ENCODE assay signal across 21 cellular contexts in genomic region chr12:64999157-64999425, GRCh38.
A peak's percentile ranks its signal among the peaks of the same experiment; 100 is the strongest.
DNase-seq lines count a peak whose midpoint lies in the region; ATAC-seq and TF ChIP-seq lines count a peak whose summit lies in the region.
"Had no signal": no experiment of that assay in that cellular context is flagged by ENCODE, and none has a peak within 500 bp of the region (broad histone marks: within the 10 kb centered on the region; RNA-seq: fewer than 3 reads in every experiment).

No MANE protein-coding gene starts in this region.

- no peak overlapping the region for H3K23ac ChIP-seq in mesenchymal stem cell (ENCODE audit: low read length in 2 of 2)

- no peaks in the 10 kb centered on the region for H3K79me1 ChIP-seq in mesenchymal stem cell (replicated peaks; ENCODE audit: low read length, poor library complexity, severe bottlenecking)

- TF ChIP-seq CTCF in right atrium auricular region (IDR thresholded peaks at IDR 0.05): no peak
- TF ChIP-seq CTCF in upper lobe of right lung (IDR thresholded peaks at IDR 0.05): no peak
- TF ChIP-seq CTCF in BE2C (IDR thresholded peaks at IDR 0.05; ENCODE audit: low read depth, low read length): no peak

- H2BK120ac ChIP-seq in mesenchymal stem cell (ENCODE audit: low read depth, low read length): no peak overlapping the region

- WGBS in mesenchymal stem cell: 45% methylated on average over 1 of the region's 1 CpG

- H3K4me3 ChIP-seq in right atrium auricular region: no peak overlapping the region
- no peak overlapping the region for H3K4me3 ChIP-seq in mesenchymal stem cell (ENCODE audit: insufficient read depth in 1 of 2, low read depth in 1 of 2, low read length in 2 of 2)
- no peak overlapping the region for H3K4me3 ChIP-seq in upper lobe of right lung
- H3K4me3 ChIP-seq in BE2C (ENCODE audit: low read depth, low read length): no peak overlapping the region

- intact Hi-C loops in Right ventricle myocardium inferior (cut with DNase I) (no loop called here), upper lobe of right lung (cut with DNase I) (no loop called here)

- H3K4ac ChIP-seq in mesenchymal stem cell (ENCODE audit: low read depth in 1 of 2, low read length in 2 of 2): no peak overlapping the region

- H3K27ac ChIP-seq in right atrium auricular region (no peak overlapping the region), caudate nucleus (ENCODE audit: low read depth, low read length) (peak overlapping the region; percentile 37), mesenchymal stem cell (ENCODE audit: low read length, poor library complexity, severe bottlenecking) (no peak overlapping the region), upper lobe of right lung (no peak overlapping the region)

- no peak overlapping the region for H2AK5ac ChIP-seq in mesenchymal stem cell (ENCODE audit: low read length, severe bottlenecking)

- no peak overlapping the region for H4K8ac ChIP-seq in mesenchymal stem cell (ENCODE audit: low read length)

- no peaks in the 10 kb centered on the region for H3K27me3 ChIP-seq in right atrium auricular region
- H3K27me3 ChIP-seq in mesenchymal stem cell (ENCODE audit: control insufficient read depth in 1 of 2, insufficient read depth in 1 of 2, low read length in 2 of 2): peaks cover 3 to 45% of the 10 kb centered on the region in 2 experiments
- no peaks in the 10 kb centered on the region for H3K27me3 ChIP-seq in upper lobe of right lung
- peaks cover 4% of the 10 kb centered on the region; the same call in 1 of the 2 replicates for H3K27me3 ChIP-seq in BE2C

- no peak overlapping the region for H2AFZ ChIP-seq in mesenchymal stem cell (ENCODE audit: low read depth, low read length)

- ATAC-seq in Right ventricle myocardium inferior (peak; percentile 59), upper lobe of right lung (peak; percentile 66)
- ATAC-seq: HCT116 had no signal

- no peak overlapping the region for H4K91ac ChIP-seq in mesenchymal stem cell (ENCODE audit: low read length)

- no peak overlapping the region for H3K14ac ChIP-seq in mesenchymal stem cell (ENCODE audit: low read length in 2 of 2)

- H3K36me3 ChIP-seq in right atrium auricular region (no peaks in the 10 kb centered on the region), mesenchymal stem cell (ENCODE audit: control insufficient read depth in 1 of 2, insufficient read depth in 2 of 2, low read depth in 1 of 2, low read length in 2 of 2) (no peaks in the 10 kb centered on the region), upper lobe of right lung (no peaks in the 10 kb centered on the region), BE2C (no peaks in the 10 kb centered on the region)

- DNase-seq in Right ventricle myocardium inferior (ENCODE audit: missing footprints) (no peak), right atrium auricular region (ENCODE audit: low spot score) (no peak), caudate nucleus (lab: John Stamatoyannopoulos, UW) (no peak), mesenchymal stem cell (no peak), upper lobe of right lung (no peak), NCI-H2196 treated with DMSO at 0.1 percent for 48 hours (lab: John Stamatoyannopoulos, UW; ENCODE audit: unreplicated experiment) (no peak), BE2C (no peak), NCI-H146 treated with DMSO at 0.1 percent for 48 hours (lab: John Stamatoyannopoulos, UW; ENCODE audit: unreplicated experiment) (no peak)
- DNase-seq: 8988T; CD4-positive, CD25-positive, alpha-beta regulatory T cell; COR-L47; DMS153; GDM1; Kasumi-1; MM.1S; NCI-H1092; NCI-H1436 treated with DMSO at 0.1 percent for 48 hours; NCI-H2029 treated with DMSO at 0.1 percent for 48 hours; NCI-H2171 treated with DMSO at 0.1 percent for 48 hours; SIG-M5 had no signal

- H3K4me2 ChIP-seq in mesenchymal stem cell (ENCODE audit: low read length, poor library complexity, severe bottlenecking): no peak overlapping the region

- H3K9me3 ChIP-seq in right atrium auricular region (no peaks in the 10 kb centered on the region), mesenchymal stem cell (ENCODE audit: control insufficient read depth, low read length) (peaks cover 6% of the 10 kb centered on the region), upper lobe of right lung (no peaks in the 10 kb centered on the region), BE2C (no peaks in the 10 kb centered on the region)

- H2BK15ac ChIP-seq in mesenchymal stem cell (ENCODE audit: low read depth, poor library complexity, severe bottlenecking): no peak overlapping the region

- H3K18ac ChIP-seq in mesenchymal stem cell (ENCODE audit: low read depth in 1 of 2, low read length in 2 of 2): no peak overlapping the region

- H3K4me1 ChIP-seq in right atrium auricular region: no peaks in the 10 kb centered on the region
- H3K4me1 ChIP-seq in mesenchymal stem cell (ENCODE audit: control insufficient read depth, insufficient read depth, low read depth, low read length): no peaks in the 10 kb centered on the region
- peaks cover 16% of the 10 kb centered on the region for H3K4me1 ChIP-seq in upper lobe of right lung
- H3K4me1 ChIP-seq in BE2C: no peaks in the 10 kb centered on the region

- no peak overlapping the region for H2BK5ac ChIP-seq in mesenchymal stem cell (ENCODE audit: low read depth, low read length, poor library complexity, severe bottlenecking)

- H3K9ac ChIP-seq in mesenchymal stem cell (ENCODE audit: low read length): peak overlapping the region; percentile 61

- no peak overlapping the region for H2BK12ac ChIP-seq in mesenchymal stem cell (ENCODE audit: low read length in 2 of 2)
